In the genomic region with DNA sequence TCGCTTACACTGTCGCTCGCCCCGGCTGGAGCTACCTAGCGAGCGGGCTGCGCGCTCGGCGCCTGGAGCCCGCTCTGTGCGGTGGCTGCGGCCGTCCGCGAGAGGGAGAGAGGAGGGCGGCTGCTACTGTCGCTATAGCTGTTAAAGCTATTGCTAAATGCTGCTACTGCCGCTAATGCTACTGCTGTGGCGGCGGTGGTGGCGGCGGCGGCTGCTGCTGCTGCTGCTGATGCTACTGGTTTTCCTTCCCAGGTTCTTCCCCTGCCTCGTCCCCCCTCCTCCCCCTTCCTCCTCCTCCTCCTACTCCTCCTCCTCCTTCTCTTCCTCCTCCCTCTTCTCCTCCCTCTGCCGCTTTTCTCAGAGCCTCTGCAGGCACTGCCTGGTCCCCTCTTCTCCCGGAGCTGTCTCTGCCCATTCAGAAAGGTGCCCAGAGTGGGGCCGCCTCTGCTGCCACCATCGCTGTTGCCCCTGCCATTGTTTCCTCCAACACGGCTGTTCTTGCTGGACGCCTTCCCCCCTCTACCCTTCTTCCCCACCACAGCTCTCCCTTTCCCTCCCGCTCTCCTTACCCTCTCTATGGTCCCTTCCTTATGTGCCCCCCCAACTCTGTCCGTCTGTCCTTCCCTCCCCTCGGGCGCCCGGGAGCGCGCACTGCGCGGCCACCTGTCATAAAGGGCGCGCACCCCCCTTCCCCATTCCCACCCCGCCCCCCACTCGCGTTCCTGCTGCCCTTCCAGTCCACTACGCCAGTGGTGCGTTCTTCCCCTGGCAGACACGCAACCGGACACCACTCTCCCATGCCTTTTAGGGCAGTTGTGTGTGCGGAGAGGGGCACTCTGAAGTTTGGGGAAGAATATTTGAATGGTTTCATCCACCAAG, we compare ENCODE assay signal across 9 cellular contexts. TPM values are rescaled to one million over a fixed set of nuclear protein-coding genes. Genes with fewer than 3 reads are reported as not detected.
DNase-seq lines count a peak whose midpoint lies in the region; ATAC-seq lines count a peak whose summit lies in the region.
"Had no signal": no experiment of that assay in that cellular context is flagged by ENCODE, and none has a peak within 500 bp of the region (broad histone marks: within the 10 kb centered on the region; RNA-seq: fewer than 3 reads in every experiment).

NEXMIF (minus strand) TSS at position 243 of the 879 bp plus-strand sequence.

- CTCF ChIA-PET in activated CD8-positive, alpha-beta memory T cell treated with anti-CD3 and anti-CD28 coated beads, Interleukin-2, amount 10 ng/mL, durations not matched to agents 7 days and 5 days (lab: Charles Lee) = no interaction called here

- H3K9me3 ChIP-seq in iPS-18c (ENCODE audit: control insufficient read depth, insufficient read depth, low read length) = no peaks in the 10 kb centered on the region
- H3K9me3 ChIP-seq: neutrophil had no signal

- H3K27ac ChIP-seq in angular gyrus (ENCODE audit: low read depth, low read length) = peak within 1 kb of the TSS; percentile 73
- H3K27ac ChIP-seq: neutrophil had no signal

- peaks cover 10% of the 10 kb centered on the region for H3K4me1 Mint-ChIP-seq in activated CD8-positive, alpha-beta memory T cell treated with anti-CD3 and anti-CD28 coated beads, Interleukin-2, amount 10 ng/mL, durations not matched to agents 7 days and 5 days

- peak within 1 kb of the TSS; percentile 63 for H3K4me3 Mint-ChIP-seq in activated CD8-positive, alpha-beta memory T cell treated with anti-CD3 and anti-CD28 coated beads, Interleukin-2, amount 10 ng/mL, durations not matched to agents 7 days and 5 days

- H3K4me3 ChIP-seq in iPS-18c (ENCODE audit: insufficient read depth, low read depth, low read length) = peak within 1 kb of the TSS; percentile 57

- no peaks in the 10 kb centered on the region for H3K36me3 Mint-ChIP-seq in activated CD8-positive, alpha-beta memory T cell treated with anti-CD3 and anti-CD28 coated beads, Interleukin-2, amount 10 ng/mL, durations not matched to agents 7 days and 5 days

- H3K27ac Mint-ChIP-seq in activated CD8-positive, alpha-beta memory T cell treated with anti-CD3 and anti-CD28 coated beads, Interleukin-2, amount 10 ng/mL, durations not matched to agents 7 days and 5 days = no peak within 1 kb of the TSS

- H3K27me3 Mint-ChIP-seq in activated CD8-positive, alpha-beta memory T cell treated with anti-CD3 and anti-CD28 coated beads, Interleukin-2, amount 10 ng/mL, durations not matched to agents 7 days and 5 days = peaks cover 35% of the 10 kb centered on the region

- DNase-seq in activated CD8-positive, alpha-beta memory T cell treated with anti-CD3 and anti-CD28 coated beads, Interleukin-2, amount 10 ng/mL, durations not matched to agents 7 days and 5 days = peak; percentile 42
- no peak for DNase-seq in activated CD8-positive, alpha-beta memory T cell treated with anti-CD3 and anti-CD28 coated beads, Interleukin-2, amount 50 U/mL, for 4 hours
- peak; percentile 20 for DNase-seq in NCI-H2196 (lab: John Stamatoyannopoulos, UW; ENCODE audit: unreplicated experiment)
- DNase-seq in stimulated activated CD4-positive, alpha-beta T cell treated with anti-CD3 and anti-CD28 coated beads, Interleukin-12 subunit alpha, Interleukin-12 subunit beta, amount 100 ng/mL, for 48 hours (ENCODE audit: low read depth in 2 of 3, low spot score in 1 of 3) = peak; percentile 1 to 8 (median 6)
- DNase-seq in retina = no peak

- H3K9me3 Mint-ChIP-seq in activated CD8-positive, alpha-beta memory T cell treated with anti-CD3 and anti-CD28 coated beads, Interleukin-2, amount 10 ng/mL, durations not matched to agents 7 days and 5 days (ENCODE audit: low read depth) = no peaks in the 10 kb centered on the region

- ATAC-seq in activated CD8-positive, alpha-beta memory T cell treated with anti-CD3 and anti-CD28 coated beads, Interleukin-2, amount 10 ng/mL, durations not matched to agents 7 days and 5 days = peak; percentile 72
- peak; percentile 61 for ATAC-seq in HG02759 (IDR thresholded peaks at IDR 0.05; ENCODE audit: unreplicated experiment)

RNA-seq across cellular contexts. Expression of gene NEXMIF, which starts in this region (rescaled TPM):
- under 1 TPM; 0.05 to 0.06 TPM for total RNA-seq in activated CD8-positive, alpha-beta memory T cell treated with anti-CD3 and anti-CD28 coated beads, Interleukin-2, amount 10 ng/mL, durations not matched to agents 7 days and 5 days

Comparison
In these comparisons a context has a peak if more than half of its experiments do, and no peak if none do; other contexts are left out.
1. Peak in DNase-seq and ATAC-seq in activated CD8-positive, alpha-beta memory T cell treated with anti-CD3 and anti-CD28 coated beads, Interleukin-2, amount 10 ng/mL, durations not matched to agents 7 days and 5 days; RNA of the gene not detected or under 1 TPM.
2. DNase-seq: peak in NCI-H2196 (single experiment) and stimulated activated CD4-positive, alpha-beta T cell treated with anti-CD3 and anti-CD28 coated beads, Interleukin-12 subunit alpha, Interleukin-12 subunit beta, amount 100 ng/mL, for 48 hours (3 of 3); none in activated CD8-positive, alpha-beta memory T cell treated with anti-CD3 and anti-CD28 coated beads, Interleukin-2, amount 50 U/mL, for 4 hours (single experiment) and retina (single experiment).